Comparison of ENCODE assay signal across 8 cellular contexts in the genomic region with DNA sequence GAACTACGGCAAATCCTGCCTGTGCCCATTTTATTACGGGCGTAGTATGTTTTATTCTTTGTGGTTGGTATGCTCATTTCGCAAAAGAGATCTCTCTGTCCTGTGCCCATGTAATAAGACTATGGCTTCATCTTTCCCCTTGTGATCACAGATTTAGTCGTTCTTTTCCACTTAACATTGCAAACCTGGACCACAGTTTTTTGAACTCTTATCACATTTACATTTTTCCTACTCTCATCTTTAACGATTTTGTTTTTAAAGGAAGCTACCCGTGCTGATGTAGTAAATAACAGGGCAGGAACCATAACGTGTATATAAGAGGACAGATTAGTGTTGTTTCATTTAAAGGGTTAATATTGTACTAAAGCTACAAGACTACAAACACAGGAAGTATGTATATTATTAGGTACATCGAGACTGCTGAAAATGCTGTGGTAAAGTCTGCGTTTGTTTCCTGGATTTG. TPM values are rescaled to one million over a fixed set of nuclear protein-coding genes. Genes with fewer than 3 reads are reported as not detected.
DNase-seq lines count a peak whose midpoint lies in the region; FAIRE-seq and TF ChIP-seq lines count a peak whose summit lies in the region.

No MANE protein-coding gene starts in this region.

- H3K36me3 ChIP-seq in WERI-Rb-1: no peaks in the 10 kb centered on the region
- H3K36me3 ChIP-seq in skeletal muscle tissue (ENCODE audit: control insufficient read depth in 3 of 3, insufficient read depth in 3 of 3, low read length in 3 of 3): no peaks in the 10 kb centered on the region

- H3K36me3 Mint-ChIP-seq in glutamatergic neuron (ENCODE audit: unreplicated experiment): no peaks in the 10 kb centered on the region

- H3K4me3 ChIP-seq in WERI-Rb-1 (ENCODE audit: low read depth, low read length) (peak overlapping the region; percentile 78), skeletal muscle tissue (ENCODE audit: low read length in 3 of 3) (peak overlapping the region; percentile 93 to 97 (median 96))

- H3K9me3 ChIP-seq in WERI-Rb-1 (ENCODE audit: severe bottlenecking): no peaks in the 10 kb centered on the region
- H3K9me3 ChIP-seq in skeletal muscle tissue (ENCODE audit: control insufficient read depth in 3 of 3, low read length in 3 of 3): no peaks in the 10 kb centered on the region

- H3K4me1 Mint-ChIP-seq in glutamatergic neuron (ENCODE audit: low read depth, unreplicated experiment): peaks cover 26% of the 10 kb centered on the region

- H3K27ac ChIP-seq in WERI-Rb-1: peak overlapping the region; percentile 60
- H3K27ac ChIP-seq in skeletal muscle tissue (ENCODE audit: low read depth, low read length): peak overlapping the region; percentile 76

- H3K27me3 ChIP-seq in WERI-Rb-1 (ENCODE audit: insufficient read depth, low read depth, severe bottlenecking): no peaks in the 10 kb centered on the region
- H3K27me3 ChIP-seq in skeletal muscle tissue (ENCODE audit: control insufficient read depth in 3 of 3, insufficient read depth in 3 of 3, low read length in 3 of 3): no peaks in the 10 kb centered on the region

- TF ChIP-seq POLR2A in H54 (IDR thresholded peaks at IDR 0.05; ENCODE audit: low read depth, low read length): no peak

- peak overlapping the region; percentile 90 for H3K4me3 Mint-ChIP-seq in glutamatergic neuron (ENCODE audit: unreplicated experiment)

- peaks cover 15 to 27% (median 23%) of the 10 kb centered on the region in 3 donors for H3K4me1 ChIP-seq in skeletal muscle tissue (ENCODE audit: control insufficient read depth in 3 of 3, insufficient read depth in 3 of 3, low read length in 3 of 3)

- DNase-seq in H54 (ENCODE audit: insufficient read length, low spot score) (no peak), WERI-Rb-1 (no peak), glutamatergic neuron (no peak), A172 (ENCODE audit: low spot score) (no peak), COR-L47 (lab: John Stamatoyannopoulos, UW) (no peak)
- no peak for DNase-seq in effector CD4-positive, alpha-beta T cell

- peaks cover 16% of the 10 kb centered on the region for H3K9me3 Mint-ChIP-seq in glutamatergic neuron (ENCODE audit: unreplicated experiment)

- TF ChIP-seq CTCF in WERI-Rb-1 (IDR thresholded peaks at IDR 0.05; ENCODE audit: low read depth, low read length): no peak
- TF ChIP-seq CTCF in glutamatergic neuron (IDR thresholded peaks at IDR 0.05; ENCODE audit: partially characterized antibody, unreplicated experiment): no peak

- H3K9ac ChIP-seq in skeletal muscle tissue (ENCODE audit: low read depth in 1 of 3, low read length in 3 of 3): peak overlapping the region; percentile 82 to 95 (median 93)

- H3K27me3 Mint-ChIP-seq in glutamatergic neuron (ENCODE audit: unreplicated experiment): peaks cover 10% of the 10 kb centered on the region

- peak overlapping the region; percentile 96 for H3K27ac Mint-ChIP-seq in glutamatergic neuron (ENCODE audit: unreplicated experiment)

- peak; percentile 41 for FAIRE-seq in A204.1 (lab: Jason Lieb, UNC)
- FAIRE-seq in H54 (lab: Jason Lieb, UNC): peak; percentile 15

RNA-seq across cellular contexts. Expression of a gene that starts 3.1 kb away (rescaled TPM):
- total RNA-seq in glutamatergic neuron (ENCODE audit: unreplicated experiment) (233 TPM), skeletal muscle tissue (61.1 TPM)
- 22.6 and 23.7 TPM in 2 replicates for total RNA-seq in A172 (2014; rRNA removed; shearing (Covaris generic))
